15 cellular contexts compared by ENCODE assay signal in the genomic region with DNA sequence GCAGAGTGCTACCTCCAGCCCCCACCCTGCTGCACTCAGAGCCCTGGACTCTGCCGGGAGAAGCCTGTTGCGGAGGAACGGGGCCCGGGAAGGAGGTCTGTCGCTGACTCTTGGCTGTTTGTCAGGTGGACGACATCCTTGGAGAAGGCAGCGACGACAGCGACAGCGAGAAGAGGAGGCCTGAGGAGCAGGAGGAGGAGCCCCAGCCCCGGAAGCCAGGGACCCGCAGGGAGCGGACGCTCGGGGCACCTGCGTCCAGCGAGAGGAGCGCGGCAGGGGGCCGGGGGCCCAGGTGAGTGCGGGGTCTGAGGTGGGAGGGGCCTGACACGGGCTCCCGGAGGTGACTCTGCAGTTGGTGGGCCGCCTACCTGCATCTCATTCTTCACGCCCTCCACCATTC.
"Had no signal": no experiment of that assay in that cellular context is flagged by ENCODE, and none has a peak within 500 bp of the region (broad histone marks: within the 10 kb centered on the region; RNA-seq: fewer than 3 reads in every experiment).

No MANE protein-coding gene starts in this region.

- H3K27ac ChIP-seq: pancreas, stomach, thyroid gland had no signal

- DNase-seq: cortex of kidney; effector CD4-positive, alpha-beta T cell; hypothalamus; immature natural killer cell; islet precursor cell; kidney glomerular epithelial cell; mesenchymal stem cell; stimulated activated naive B cell treated with anti-CD40 and anti-IgM and Interleukin-4, amounts not matched to agents 10 μg/mL and 1 μg/mL and 100 μg/mL, for 72 hours; stomach; thyroid gland had no signal

- H3K27ac Mint-ChIP-seq: immature natural killer cell; mesothelial cell of epicardium; naive thymus-derived CD8-positive, alpha-beta T cell; progenitor cell of endocrine pancreas had no signal

- H3K4me1 Mint-ChIP-seq: mesothelial cell of epicardium had no signal

- H3K4me1 ChIP-seq: pancreas, stomach, thyroid gland had no signal

- H3K4me3 ChIP-seq: pancreas, stomach, thyroid gland had no signal

- H3K27me3 ChIP-seq: pancreas, stomach, thyroid gland had no signal

- ATAC-seq: naive thymus-derived CD8-positive, alpha-beta T cell; pancreas; sciatic nerve; stimulated activated naive B cell treated with anti-CD40 and anti-IgM and Interleukin-4, amounts not matched to agents 10 μg/mL and 1 μg/mL and 100 μg/mL, for 72 hours had no signal

- H3K27me3 Mint-ChIP-seq: naive thymus-derived CD8-positive, alpha-beta T cell; progenitor cell of endocrine pancreas; stimulated activated naive B cell treated with anti-CD40 and anti-IgM and Interleukin-4, amounts not matched to agents 10 μg/mL and 1 μg/mL and 100 μg/mL, for 72 hours had no signal

- H3K9me3 ChIP-seq: pancreas, thyroid gland had no signal

- H3K4me3 Mint-ChIP-seq: immature natural killer cell; mesothelial cell of epicardium; stimulated activated naive B cell treated with anti-CD40 and anti-IgM and Interleukin-4, amounts not matched to agents 10 μg/mL and 1 μg/mL and 100 μg/mL, for 72 hours had no signal
